Comparison of ENCODE assay signal across 11 cellular contexts in the genomic region with DNA sequence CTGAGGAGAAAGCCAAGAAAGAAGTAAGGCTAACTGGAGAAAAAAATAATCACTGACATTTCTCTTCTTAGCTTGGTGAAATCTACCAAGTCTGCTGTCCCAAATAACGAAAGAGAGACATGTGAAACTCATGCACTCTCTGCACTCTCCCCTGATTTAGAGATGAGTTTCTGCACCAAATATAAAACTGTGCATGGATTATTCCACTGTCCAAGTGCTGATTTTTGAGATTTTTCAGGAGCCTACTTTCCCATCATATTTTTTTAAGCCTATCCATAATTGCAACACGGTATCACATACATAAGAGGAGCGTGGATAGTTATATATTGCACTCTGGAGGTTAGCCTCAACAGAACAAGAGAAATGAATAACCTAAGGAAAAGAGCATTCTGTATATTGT. TPM values are rescaled to one million over a fixed set of nuclear protein-coding genes. Genes with fewer than 3 reads are reported as not detected.
"Had no signal": no experiment of that assay in that cellular context is flagged by ENCODE, and none has a peak within 500 bp of the region (broad histone marks: within the 10 kb centered on the region; RNA-seq: fewer than 3 reads in every experiment).

No MANE protein-coding gene starts in this region.

- H3K4me1 Mint-ChIP-seq: IgD-negative memory B cell had no signal

- H3K36me3 Mint-ChIP-seq: IgD-negative memory B cell had no signal

- H3K27ac ChIP-seq: GM23248, HL-60 had no signal

- H3K4me3 Mint-ChIP-seq: IgD-negative memory B cell had no signal

- H3K9me3 ChIP-seq: HAP-1 had no signal

- H2AFZ ChIP-seq: GM23248 had no signal

- FAIRE-seq: HepG2, K562 had no signal

- H3K4me3 ChIP-seq: GM23248, HAP-1, K562 had no signal

- DNase-seq: GM23248, H7, Kasumi-1, KG1 had no signal

- H3K9ac ChIP-seq: GM23248 had no signal

- ATAC-seq: HCT116, HepG2, K562 had no signal

- H3K36me3 ChIP-seq: HAP-1 had no signal

- H3K27ac Mint-ChIP-seq: IgD-negative memory B cell had no signal

- H3K27me3 Mint-ChIP-seq: IgD-negative memory B cell had no signal

RNA-seq across cellular contexts. Expression of gene RIT2, which starts 10.0 kb away (rescaled TPM):
- total RNA-seq: GM23248, HepG2, HT1080, K562 had no signal
- polyA plus RNA-seq: GM23248, HepG2, IgD-negative memory B cell, K562 had no signal
